1 cellular context compared by ENCODE assay signal in the genomic region with DNA sequence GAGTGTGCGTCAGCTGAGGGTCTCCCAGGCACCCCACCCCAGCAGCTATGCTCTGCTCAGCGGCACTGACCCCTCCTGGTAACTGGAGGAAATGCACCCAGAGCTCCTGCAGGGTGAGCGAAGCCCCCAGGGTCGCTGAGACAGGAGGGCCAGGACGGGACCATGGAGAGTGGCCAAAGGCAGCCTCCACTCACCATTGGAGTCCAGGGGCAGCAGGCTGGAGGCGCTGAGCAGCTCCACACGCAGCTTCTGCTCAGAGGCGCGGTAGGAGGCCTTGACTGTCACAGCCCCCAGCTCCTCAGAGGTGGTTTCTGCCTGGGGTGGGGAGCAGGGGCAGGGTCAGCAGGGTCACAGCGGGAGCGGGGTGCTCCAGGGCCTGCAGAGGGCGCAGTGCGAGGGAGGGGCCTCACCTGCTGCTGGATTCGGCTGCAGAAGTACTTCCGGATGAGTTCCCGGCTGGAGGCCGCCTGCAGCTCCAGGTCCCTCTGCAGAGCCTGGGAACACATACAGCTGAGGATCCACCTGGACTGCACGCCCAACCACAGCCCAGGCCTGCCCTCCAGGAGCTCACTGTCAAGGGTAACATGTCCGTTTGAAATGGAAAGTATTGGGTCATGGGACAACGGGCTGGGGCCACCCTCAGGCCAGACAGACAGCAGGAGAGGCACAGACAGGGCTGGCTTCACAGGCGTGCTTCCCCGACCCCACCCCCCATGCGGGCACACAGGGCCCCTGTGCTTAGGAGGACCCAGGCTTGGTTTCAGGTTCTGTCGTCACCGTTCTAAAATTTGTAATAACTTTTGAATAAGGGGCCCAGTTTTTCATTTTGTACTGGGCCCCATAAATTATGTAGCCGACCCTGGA.
A peak's percentile ranks its signal among the peaks of the same experiment; 100 is the strongest.
TF ChIP-seq lines count a peak whose summit lies in the region.

No MANE protein-coding gene starts in this region.

TF ChIP-seq in WTC11, 78 proteins besides CTCF, POLR2A, EP300 and RAD21 (continued from another document and continues in another):
- TF ChIP-seq ZBTB43 (CRISPR knock-in tag; IDR thresholded peaks at IDR 0.05) (no peak), NR3C1 (CRISPR knock-in tag; conservative IDR thresholded peaks at IDR 0.05; ENCODE audit: low read depth) (no peak), ELF4 (CRISPR knock-in tag; IDR thresholded peaks at IDR 0.05; ENCODE audit: low read depth) (no peak), TCF7 (CRISPR knock-in tag; IDR thresholded peaks at IDR 0.05; ENCODE audit: low read depth) (no peak), ATF1 (CRISPR knock-in tag; IDR thresholded peaks at IDR 0.05) (no peak), FOXK1 (CRISPR knock-in tag; IDR thresholded peaks at IDR 0.05) (peak; percentile 50; the same call in 1 of the 2 replicates), FOXP4 (CRISPR knock-in tag; IDR thresholded peaks at IDR 0.05) (no peak; the same call in 1 of the 2 replicates), FOXJ3 (CRISPR knock-in tag; IDR thresholded peaks at IDR 0.05; ENCODE audit: borderline replicate concordance) (no peak), SMAD3 (CRISPR knock-in tag; IDR thresholded peaks at IDR 0.05; ENCODE audit: borderline replicate concordance) (no peak), FOXP1 (CRISPR knock-in tag; IDR thresholded peaks at IDR 0.05; ENCODE audit: borderline replicate concordance) (no peak), MYBL2 (CRISPR knock-in tag; IDR thresholded peaks at IDR 0.05) (no peak), ZNF671 (CRISPR knock-in tag; IDR thresholded peaks at IDR 0.05) (no peak), CBFB (CRISPR knock-in tag; IDR thresholded peaks at IDR 0.05; ENCODE audit: low read depth) (0 out of 2 replicates have a peak, but pooled peaks have one; percentile 32), PREB (CRISPR knock-in tag; IDR thresholded peaks at IDR 0.05; ENCODE audit: borderline replicate concordance) (no peak), ESRRA (CRISPR knock-in tag; IDR thresholded peaks at IDR 0.05; ENCODE audit: borderline replicate concordance) (no peak), GRHL2 (CRISPR knock-in tag; IDR thresholded peaks at IDR 0.05; ENCODE audit: insufficient replicate concordance, severe bottlenecking) (no peak), ATF3 (CRISPR knock-in tag; conservative IDR thresholded peaks at IDR 0.05) (no peak), E2F1 (CRISPR knock-in tag; IDR thresholded peaks at IDR 0.05) (no peak), ZBTB21 (CRISPR knock-in tag; IDR thresholded peaks at IDR 0.05; ENCODE audit: borderline replicate concordance) (peak; percentile 87), TEAD1 (CRISPR knock-in tag; IDR thresholded peaks at IDR 0.05) (no peak), MAX (CRISPR knock-in tag; IDR thresholded peaks at IDR 0.05) (peak; percentile 67), ZNF138 (CRISPR knock-in tag; conservative IDR thresholded peaks at IDR 0.05) (no peak), NR1H2 (CRISPR knock-in tag; IDR thresholded peaks at IDR 0.05) (no peak), ZNF416 (CRISPR knock-in tag; IDR thresholded peaks at IDR 0.05) (no peak), CDX4 (CRISPR knock-in tag; IDR thresholded peaks at IDR 0.05; ENCODE audit: borderline replicate concordance) (no peak), HMGA2 (CRISPR knock-in tag; IDR thresholded peaks at IDR 0.05) (no peak), MXD4 (CRISPR knock-in tag; IDR thresholded peaks at IDR 0.05; ENCODE audit: borderline replicate concordance) (no peak)
- TF ChIP-seq, protein P1, sequence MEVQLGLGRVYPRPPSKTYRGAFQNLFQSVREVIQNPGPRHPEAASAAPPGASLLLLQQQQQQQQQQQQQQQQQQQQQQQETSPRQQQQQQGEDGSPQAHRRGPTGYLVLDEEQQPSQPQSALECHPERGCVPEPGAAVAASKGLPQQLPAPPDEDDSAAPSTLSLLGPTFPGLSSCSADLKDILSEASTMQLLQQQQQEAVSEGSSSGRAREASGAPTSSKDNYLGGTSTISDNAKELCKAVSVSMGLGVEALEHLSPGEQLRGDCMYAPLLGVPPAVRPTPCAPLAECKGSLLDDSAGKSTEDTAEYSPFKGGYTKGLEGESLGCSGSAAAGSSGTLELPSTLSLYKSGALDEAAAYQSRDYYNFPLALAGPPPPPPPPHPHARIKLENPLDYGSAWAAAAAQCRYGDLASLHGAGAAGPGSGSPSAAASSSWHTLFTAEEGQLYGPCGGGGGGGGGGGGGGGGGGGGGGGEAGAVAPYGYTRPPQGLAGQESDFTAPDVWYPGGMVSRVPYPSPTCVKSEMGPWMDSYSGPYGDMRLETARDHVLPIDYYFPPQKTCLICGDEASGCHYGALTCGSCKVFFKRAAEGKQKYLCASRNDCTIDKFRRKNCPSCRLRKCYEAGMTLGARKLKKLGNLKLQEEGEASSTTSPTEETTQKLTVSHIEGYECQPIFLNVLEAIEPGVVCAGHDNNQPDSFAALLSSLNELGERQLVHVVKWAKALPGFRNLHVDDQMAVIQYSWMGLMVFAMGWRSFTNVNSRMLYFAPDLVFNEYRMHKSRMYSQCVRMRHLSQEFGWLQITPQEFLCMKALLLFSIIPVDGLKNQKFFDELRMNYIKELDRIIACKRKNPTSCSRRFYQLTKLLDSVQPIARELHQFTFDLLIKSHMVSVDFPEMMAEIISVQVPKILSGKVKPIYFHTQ (CRISPR knock-in tag; IDR thresholded peaks at IDR 0.05): no peak
- TF ChIP-seq, protein P2, sequence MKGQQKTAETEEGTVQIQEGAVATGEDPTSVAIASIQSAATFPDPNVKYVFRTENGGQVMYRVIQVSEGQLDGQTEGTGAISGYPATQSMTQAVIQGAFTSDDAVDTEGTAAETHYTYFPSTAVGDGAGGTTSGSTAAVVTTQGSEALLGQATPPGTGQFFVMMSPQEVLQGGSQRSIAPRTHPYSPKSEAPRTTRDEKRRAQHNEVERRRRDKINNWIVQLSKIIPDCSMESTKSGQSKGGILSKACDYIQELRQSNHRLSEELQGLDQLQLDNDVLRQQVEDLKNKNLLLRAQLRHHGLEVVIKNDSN (CRISPR knock-in tag; IDR thresholded peaks at IDR 0.05): no peak
- TF ChIP-seq, protein P3, sequence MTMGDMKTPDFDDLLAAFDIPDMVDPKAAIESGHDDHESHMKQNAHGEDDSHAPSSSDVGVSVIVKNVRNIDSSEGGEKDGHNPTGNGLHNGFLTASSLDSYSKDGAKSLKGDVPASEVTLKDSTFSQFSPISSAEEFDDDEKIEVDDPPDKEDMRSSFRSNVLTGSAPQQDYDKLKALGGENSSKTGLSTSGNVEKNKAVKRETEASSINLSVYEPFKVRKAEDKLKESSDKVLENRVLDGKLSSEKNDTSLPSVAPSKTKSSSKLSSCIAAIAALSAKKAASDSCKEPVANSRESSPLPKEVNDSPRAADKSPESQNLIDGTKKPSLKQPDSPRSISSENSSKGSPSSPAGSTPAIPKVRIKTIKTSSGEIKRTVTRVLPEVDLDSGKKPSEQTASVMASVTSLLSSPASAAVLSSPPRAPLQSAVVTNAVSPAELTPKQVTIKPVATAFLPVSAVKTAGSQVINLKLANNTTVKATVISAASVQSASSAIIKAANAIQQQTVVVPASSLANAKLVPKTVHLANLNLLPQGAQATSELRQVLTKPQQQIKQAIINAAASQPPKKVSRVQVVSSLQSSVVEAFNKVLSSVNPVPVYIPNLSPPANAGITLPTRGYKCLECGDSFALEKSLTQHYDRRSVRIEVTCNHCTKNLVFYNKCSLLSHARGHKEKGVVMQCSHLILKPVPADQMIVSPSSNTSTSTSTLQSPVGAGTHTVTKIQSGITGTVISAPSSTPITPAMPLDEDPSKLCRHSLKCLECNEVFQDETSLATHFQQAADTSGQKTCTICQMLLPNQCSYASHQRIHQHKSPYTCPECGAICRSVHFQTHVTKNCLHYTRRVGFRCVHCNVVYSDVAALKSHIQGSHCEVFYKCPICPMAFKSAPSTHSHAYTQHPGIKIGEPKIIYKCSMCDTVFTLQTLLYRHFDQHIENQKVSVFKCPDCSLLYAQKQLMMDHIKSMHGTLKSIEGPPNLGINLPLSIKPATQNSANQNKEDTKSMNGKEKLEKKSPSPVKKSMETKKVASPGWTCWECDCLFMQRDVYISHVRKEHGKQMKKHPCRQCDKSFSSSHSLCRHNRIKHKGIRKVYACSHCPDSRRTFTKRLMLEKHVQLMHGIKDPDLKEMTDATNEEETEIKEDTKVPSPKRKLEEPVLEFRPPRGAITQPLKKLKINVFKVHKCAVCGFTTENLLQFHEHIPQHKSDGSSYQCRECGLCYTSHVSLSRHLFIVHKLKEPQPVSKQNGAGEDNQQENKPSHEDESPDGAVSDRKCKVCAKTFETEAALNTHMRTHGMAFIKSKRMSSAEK (CRISPR knock-in tag; IDR thresholded peaks at IDR 0.05; ENCODE audit: borderline replicate concordance): no peak
- TF ChIP-seq, protein P4, sequence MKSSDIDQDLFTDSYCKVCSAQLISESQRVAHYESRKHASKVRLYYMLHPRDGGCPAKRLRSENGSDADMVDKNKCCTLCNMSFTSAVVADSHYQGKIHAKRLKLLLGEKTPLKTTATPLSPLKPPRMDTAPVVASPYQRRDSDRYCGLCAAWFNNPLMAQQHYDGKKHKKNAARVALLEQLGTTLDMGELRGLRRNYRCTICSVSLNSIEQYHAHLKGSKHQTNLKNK (CRISPR knock-in tag; IDR thresholded peaks at IDR 0.05): no peak
- TF ChIP-seq, protein P5, sequence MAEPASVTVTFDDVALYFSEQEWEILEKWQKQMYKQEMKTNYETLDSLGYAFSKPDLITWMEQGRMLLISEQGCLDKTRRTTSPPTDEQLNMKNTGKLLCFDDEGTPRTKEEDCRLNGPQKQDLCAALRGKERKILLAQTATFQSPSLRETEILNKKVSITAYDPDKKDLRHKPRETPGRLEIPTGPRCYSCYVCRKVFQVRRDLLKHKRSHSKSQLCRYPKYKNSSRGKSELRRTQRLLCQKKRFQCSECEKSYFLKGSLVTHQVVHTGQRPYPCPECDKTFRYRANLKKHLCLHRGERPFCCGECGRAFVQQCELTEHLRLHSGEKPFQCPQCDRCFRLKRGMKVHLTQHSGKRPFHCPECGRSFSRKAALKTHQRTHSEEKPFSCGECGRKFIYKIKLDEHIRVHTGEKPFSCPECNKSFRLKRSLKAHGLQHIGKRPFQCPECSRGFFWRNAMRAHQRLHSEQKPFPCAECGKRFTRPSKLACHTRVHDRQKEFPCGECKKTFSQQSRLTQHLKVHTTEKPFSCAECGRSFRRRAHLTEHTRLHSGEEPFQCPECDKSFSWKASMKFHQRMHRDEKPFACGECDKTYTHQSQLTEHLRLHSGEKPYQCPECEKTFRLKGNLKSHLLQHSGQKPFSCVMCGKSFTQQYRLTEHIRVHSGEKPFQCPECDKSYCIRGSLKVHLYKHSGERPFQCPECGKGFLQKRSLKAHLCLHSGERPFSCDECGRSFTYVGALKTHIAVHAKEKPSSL (CRISPR knock-in tag; conservative IDR thresholded peaks at IDR 0.05): no peak
- TF ChIP-seq, protein P6, sequence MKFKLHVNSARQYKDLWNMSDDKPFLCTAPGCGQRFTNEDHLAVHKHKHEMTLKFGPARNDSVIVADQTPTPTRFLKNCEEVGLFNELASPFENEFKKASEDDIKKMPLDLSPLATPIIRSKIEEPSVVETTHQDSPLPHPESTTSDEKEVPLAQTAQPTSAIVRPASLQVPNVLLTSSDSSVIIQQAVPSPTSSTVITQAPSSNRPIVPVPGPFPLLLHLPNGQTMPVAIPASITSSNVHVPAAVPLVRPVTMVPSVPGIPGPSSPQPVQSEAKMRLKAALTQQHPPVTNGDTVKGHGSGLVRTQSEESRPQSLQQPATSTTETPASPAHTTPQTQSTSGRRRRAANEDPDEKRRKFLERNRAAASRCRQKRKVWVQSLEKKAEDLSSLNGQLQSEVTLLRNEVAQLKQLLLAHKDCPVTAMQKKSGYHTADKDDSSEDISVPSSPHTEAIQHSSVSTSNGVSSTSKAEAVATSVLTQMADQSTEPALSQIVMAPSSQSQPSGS (CRISPR knock-in tag; IDR thresholded peaks at IDR 0.05; ENCODE audit: borderline replicate concordance, low read depth): no peak
